In genomic region chr9:126114850-126115460, GRCh38 we compare ENCODE assay signal across 15 cellular contexts.
"Had no signal": no experiment of that assay in that cellular context is flagged by ENCODE, and none has a peak within 500 bp of the region (broad histone marks: within the 10 kb centered on the region; RNA-seq: fewer than 3 reads in every experiment).

No MANE protein-coding gene starts in this region.

- H3K36me3 Mint-ChIP-seq: naive thymus-derived CD4-positive, alpha-beta T cell; T-cell had no signal

- H3K36me3 ChIP-seq: ascending aorta, breast epithelium, transverse colon had no signal

- H3K4me3 ChIP-seq: ascending aorta, breast epithelium, mucosa of descending colon, transverse colon had no signal

- H3K4me3 Mint-ChIP-seq: naive thymus-derived CD4-positive, alpha-beta T cell; T-cell had no signal

- H3K79me2 ChIP-seq: parathyroid adenoma had no signal

- H3K27ac Mint-ChIP-seq: naive thymus-derived CD4-positive, alpha-beta T cell; T-cell had no signal

- H3K4me1 Mint-ChIP-seq: T-cell had no signal

- H3K27me3 ChIP-seq: ascending aorta had no signal

- H3K9me3 Mint-ChIP-seq: naive thymus-derived CD4-positive, alpha-beta T cell; T-cell had no signal

- H3K4me1 ChIP-seq: ascending aorta, breast epithelium, parathyroid adenoma, transverse colon had no signal

- DNase-seq: activated CD4-positive, alpha-beta T cell treated with anti-CD3 and anti-CD28 coated beads for 1 hour; activated CD4-positive, alpha-beta T cell treated with anti-CD3 and anti-CD28 coated beads, Interleukin-2, amount 50 U/mL, for 4 hours; activated T-cell treated with anti-CD3 and anti-CD28 coated beads, Interleukin-2, amount 50 U/mL, for 48 hours; dermis blood vessel endothelial cell; mucosa of descending colon; stimulated activated CD4-positive, alpha-beta T cell treated with anti-CD3 and anti-CD28 coated beads, Interleukin-4, amount 100 ng/mL, for 4 hours; stimulated activated CD8-positive, alpha-beta memory T cell treated with anti-CD3 and anti-CD28 coated beads, Interleukin-4, amount 100 ng/mL, for 48 hours; stimulated activated naive CD4-positive, alpha-beta T cell treated with Interleukin-2 at 50 U/mL for 16 hours; T-cell; T-helper 9 cell; transverse colon had no signal

- H2AFZ ChIP-seq: parathyroid adenoma had no signal

- H3K9me3 ChIP-seq: ascending aorta, breast epithelium, mucosa of descending colon, transverse colon had no signal

- H3K27ac ChIP-seq: ascending aorta, breast epithelium, parathyroid adenoma, transverse colon had no signal

- H3K9ac ChIP-seq: parathyroid adenoma had no signal
